In the genomic region with DNA sequence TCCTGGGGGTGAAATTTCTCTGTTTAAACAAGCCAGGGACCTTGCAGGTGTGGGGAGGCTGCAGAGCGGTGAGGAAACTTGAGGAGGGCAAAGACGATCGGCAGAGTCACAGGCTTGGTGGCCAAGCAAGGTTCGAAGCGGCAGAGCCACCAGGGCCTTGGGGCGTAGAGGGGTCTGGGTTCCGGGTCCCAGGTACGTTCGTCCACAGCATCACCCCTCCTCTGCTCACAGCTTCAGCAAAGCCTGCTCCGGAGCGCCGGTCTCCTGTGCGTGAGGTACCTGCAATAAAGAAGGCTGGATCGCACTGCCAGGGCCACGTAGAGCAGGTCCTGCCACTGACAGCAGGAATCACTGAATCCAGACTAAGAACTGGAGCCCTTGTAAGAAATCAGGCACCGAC, we compare ENCODE assay signal across 19 cellular contexts.
"Had no signal": no experiment of that assay in that cellular context is flagged by ENCODE, and none has a peak within 500 bp of the region (broad histone marks: within the 10 kb centered on the region; RNA-seq: fewer than 3 reads in every experiment).

No MANE protein-coding gene starts in this region.

- H3K4me3 ChIP-seq: colonic mucosa, heart left ventricle, mucosa of descending colon, neural progenitor cell, psoas muscle, skin epidermis had no signal

- DNase-seq: colonic mucosa; effector CD4-positive, alpha-beta T cell; heart left ventricle; hippocampal formation; kidney glomerular epithelial cell; mucosa of descending colon; naive thymus-derived CD8-positive, alpha-beta T cell; occipital lobe; psoas muscle; retina; stimulated activated CD4-positive, alpha-beta T cell treated with anti-CD3 and anti-CD28 coated beads, Interleukin-2, amount 100 ng/mL, for 24 hours; stimulated activated CD4-positive, alpha-beta T cell treated with anti-CD3 and anti-CD28 coated beads, Interleukin-4, amount 100 ng/mL, for 4 hours; stimulated activated naive B cell treated with anti-CD40 and anti-IgM and Interleukin-4, amounts not matched to agents 10 μg/mL and 1 μg/mL and 100 μg/mL, for 72 hours; stimulated activated naive CD8-positive, alpha-beta T cell treated with anti-CD3 and anti-CD28 coated beads, Interleukin-15, amount 100 ng/mL, for 72 hours; trophoblast cell had no signal

- H3K27me3 ChIP-seq: colonic mucosa, neural progenitor cell had no signal

- H3K9me3 Mint-ChIP-seq: naive thymus-derived CD8-positive, alpha-beta T cell; neural progenitor cell; stimulated activated naive B cell treated with anti-CD40 and anti-IgM and Interleukin-4, amounts not matched to agents 10 μg/mL and 1 μg/mL and 100 μg/mL, for 72 hours; stimulated activated naive CD8-positive, alpha-beta T cell treated with anti-CD3 and anti-CD28 coated beads, Interleukin-15, amount 100 ng/mL, for 72 hours had no signal

- H3K36me3 Mint-ChIP-seq: naive thymus-derived CD8-positive, alpha-beta T cell; neural progenitor cell; stimulated activated naive B cell treated with anti-CD40 and anti-IgM and Interleukin-4, amounts not matched to agents 10 μg/mL and 1 μg/mL and 100 μg/mL, for 72 hours had no signal

- H3K27ac Mint-ChIP-seq: naive thymus-derived CD8-positive, alpha-beta T cell; neural progenitor cell; stimulated activated naive B cell treated with anti-CD40 and anti-IgM and Interleukin-4, amounts not matched to agents 10 μg/mL and 1 μg/mL and 100 μg/mL, for 72 hours had no signal

- H3K4me1 ChIP-seq: colonic mucosa, neural progenitor cell, psoas muscle had no signal

- H3K27ac ChIP-seq: colonic mucosa, heart left ventricle, neural progenitor cell, psoas muscle, skin epidermis had no signal

- H3K4me1 Mint-ChIP-seq: neural progenitor cell; stimulated activated naive CD8-positive, alpha-beta T cell treated with anti-CD3 and anti-CD28 coated beads, Interleukin-15, amount 100 ng/mL, for 72 hours had no signal

- ATAC-seq: heart left ventricle; mucosa of descending colon; naive thymus-derived CD8-positive, alpha-beta T cell; psoas muscle; sciatic nerve; stimulated activated naive B cell treated with anti-CD40 and anti-IgM and Interleukin-4, amounts not matched to agents 10 μg/mL and 1 μg/mL and 100 μg/mL, for 72 hours; stimulated activated naive CD8-positive, alpha-beta T cell treated with anti-CD3 and anti-CD28 coated beads, Interleukin-15, amount 100 ng/mL, for 72 hours had no signal

- H3K4me3 Mint-ChIP-seq: neural progenitor cell; stimulated activated naive B cell treated with anti-CD40 and anti-IgM and Interleukin-4, amounts not matched to agents 10 μg/mL and 1 μg/mL and 100 μg/mL, for 72 hours; stimulated activated naive CD8-positive, alpha-beta T cell treated with anti-CD3 and anti-CD28 coated beads, Interleukin-15, amount 100 ng/mL, for 72 hours had no signal

- FAIRE-seq: frontal cortex had no signal
